In the genomic region with DNA sequence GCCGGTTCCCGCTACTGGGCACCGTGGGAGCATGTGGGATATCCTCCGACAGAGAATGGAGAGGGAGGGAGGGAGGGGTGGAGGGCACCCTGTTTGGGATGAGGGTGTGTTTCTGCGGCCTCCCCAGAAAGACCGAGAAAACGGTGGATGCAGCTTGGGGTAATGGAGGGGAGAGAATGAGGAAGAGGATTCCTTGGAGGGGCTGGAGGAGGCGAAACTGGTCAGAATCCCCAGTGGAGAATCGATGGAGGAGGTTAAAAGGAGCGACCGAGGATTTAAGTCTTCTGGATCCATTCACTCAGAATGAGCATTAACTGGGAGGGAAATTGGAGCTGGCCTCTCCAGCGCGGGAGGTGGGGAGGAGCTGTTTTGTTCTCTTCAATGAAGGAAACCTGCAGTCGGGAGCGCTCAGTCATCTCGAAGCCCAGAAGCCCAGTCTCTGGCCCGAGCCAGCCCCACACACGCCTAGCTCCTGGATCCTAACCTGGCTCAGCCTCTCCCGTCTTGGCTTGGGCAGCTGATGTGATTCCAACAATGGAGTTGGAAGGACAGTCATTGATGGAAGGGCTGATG, we compare ENCODE assay signal across 8 cellular contexts. TPM values are rescaled to one million over a fixed set of nuclear protein-coding genes. Genes with fewer than 3 reads are reported as not detected.
DNase-seq lines count a peak whose midpoint lies in the region; ATAC-seq and TF ChIP-seq lines count a peak whose summit lies in the region.

No MANE protein-coding gene starts in this region.

- H3K9me3 ChIP-seq in SU-DHL-6 (ENCODE audit: insufficient read depth, low read length) (no peaks in the 10 kb centered on the region), esophagus (ENCODE audit: control insufficient read depth in 2 of 2, insufficient read depth in 1 of 2, low read depth in 1 of 2, low read length in 1 of 2) (no peaks in the 10 kb centered on the region)

- H3K27me3 ChIP-seq in SU-DHL-6 (ENCODE audit: low read length) (no peaks in the 10 kb centered on the region), esophagus (ENCODE audit: control insufficient read depth in 1 of 2, insufficient read depth in 2 of 2, low read length in 2 of 2) (no peaks in the 10 kb centered on the region)

- H3K4me1 ChIP-seq in esophagus (ENCODE audit: control insufficient read depth in 2 of 2, insufficient read depth in 2 of 2, low read length in 1 of 2) = peaks cover 0 to 2% of the 10 kb centered on the region in 2 donors

- no peaks in the 10 kb centered on the region for H3K9me3 Mint-ChIP-seq in nephron

- H3K4me3 Mint-ChIP-seq in nephron = peak overlapping the region; percentile 93 to 94 (median 94)

- DNase-seq in Right ventricle myocardium inferior (ENCODE audit: missing footprints) (no peak), cardiac septum (ENCODE audit: low spot score) (no peak)

- peaks cover 6% of the 10 kb centered on the region for H3K36me3 Mint-ChIP-seq in nephron (ENCODE audit: low read depth)

- peaks cover 24% of the 10 kb centered on the region for H3K27me3 Mint-ChIP-seq in nephron (ENCODE audit: low read depth)

- no peaks in the 10 kb centered on the region for H3K9me2 ChIP-seq in SU-DHL-6 (replicated peaks; ENCODE audit: insufficient read depth, low read length)

- peak overlapping the region in 2 of 3 experiments; percentile 40 to 73 for H3K27ac Mint-ChIP-seq in nephron

- TF ChIP-seq CTCF in SU-DHL-6 (IDR thresholded peaks at IDR 0.05; ENCODE audit: insufficient read depth, low read length, poor library complexity, severe bottlenecking) (no peak), nephron (IDR thresholded peaks at IDR 0.05; ENCODE audit: unreplicated experiment in 3 of 3) (no peak)

- intact Hi-C loops in Right ventricle myocardium inferior (cut with DNase I) (no loop called here), cardiac septum (cut with DNase I) (no loop called here)

- peak overlapping the region; percentile 86 for H2AFZ ChIP-seq in SU-DHL-6 (ENCODE audit: low read depth, low read length, severe bottlenecking)

- H3K36me3 ChIP-seq in SU-DHL-6 (ENCODE audit: low read length) = no peaks in the 10 kb centered on the region
- H3K36me3 ChIP-seq in esophagus (ENCODE audit: control insufficient read depth in 2 of 2, insufficient read depth in 2 of 2, low read length in 1 of 2) = no peaks in the 10 kb centered on the region

- H3K79me2 ChIP-seq in SU-DHL-6 (ENCODE audit: insufficient read depth, low read length) = no peaks in the 10 kb centered on the region

- no peaks in the 10 kb centered on the region for H4K20me1 ChIP-seq in SU-DHL-6 (ENCODE audit: low read depth, low read length)

- H3K27ac ChIP-seq in SU-DHL-6 (ENCODE audit: low read depth, low read length) (no peak overlapping the region), esophagus (ENCODE audit: low read depth in 2 of 2, low read length in 1 of 2) (peak overlapping the region; percentile 40 to 88)

- H3F3A ChIP-seq in SU-DHL-6 (ENCODE audit: insufficient read depth) = peaks cover 10% of the 10 kb centered on the region; the same call in 1 of the 2 replicates

- H3K4me2 ChIP-seq in SU-DHL-6 (ENCODE audit: low read depth, low read length, poor library complexity, severe bottlenecking) = peak overlapping the region; percentile 69

- H3K4me3 ChIP-seq in SU-DHL-6 (ENCODE audit: insufficient read depth, low read length, poor library complexity, severe bottlenecking) (peak overlapping the region; percentile 71), esophagus (ENCODE audit: low read depth in 1 of 2, low read length in 2 of 2) (peak overlapping the region; percentile 64 to 72)

- H3K9ac ChIP-seq in SU-DHL-6 (ENCODE audit: low read length) = peak overlapping the region; percentile 61

- WGBS in esophagus, 2 donors = 5% methylated on average over 19 of the region's 19 CpGs

- H3K4me1 Mint-ChIP-seq in nephron = peaks cover 33% of the 10 kb centered on the region

- peak; percentile 5 for ATAC-seq in Right ventricle myocardium inferior
- ATAC-seq in GM19455 (IDR thresholded peaks at IDR 0.05; ENCODE audit: unreplicated experiment) = no peak
- ATAC-seq in GM19463 (IDR thresholded peaks at IDR 0.05; ENCODE audit: unreplicated experiment) = no peak
- no peak for ATAC-seq in HG03175 (IDR thresholded peaks at IDR 0.05; ENCODE audit: unreplicated experiment)

RNA-seq across cellular contexts. Expression of a gene that starts 0.6 kb away (rescaled TPM):
- total RNA-seq in Right ventricle myocardium inferior (1.3 TPM), cardiac septum (1.6 TPM)
- 10 to 100 TPM; 12.2 to 30.4 TPM for polyA plus RNA-seq in esophagus

RNA-seq across cellular contexts. Expression of a gene that starts 20.2 kb away (rescaled TPM):
- total RNA-seq in Right ventricle myocardium inferior (11.8 TPM), cardiac septum (10.6 TPM)
- polyA plus RNA-seq in esophagus = 10 to 100 TPM; 16.3 to 17.0 TPM

RNA-seq across cellular contexts. Expression of a gene that starts 54.1 kb away (rescaled TPM):
- total RNA-seq in Right ventricle myocardium inferior (114 TPM), cardiac septum (115 TPM)
- 10 to 100 TPM; 57.0 to 58.3 TPM for polyA plus RNA-seq in esophagus
